In the genomic region with DNA sequence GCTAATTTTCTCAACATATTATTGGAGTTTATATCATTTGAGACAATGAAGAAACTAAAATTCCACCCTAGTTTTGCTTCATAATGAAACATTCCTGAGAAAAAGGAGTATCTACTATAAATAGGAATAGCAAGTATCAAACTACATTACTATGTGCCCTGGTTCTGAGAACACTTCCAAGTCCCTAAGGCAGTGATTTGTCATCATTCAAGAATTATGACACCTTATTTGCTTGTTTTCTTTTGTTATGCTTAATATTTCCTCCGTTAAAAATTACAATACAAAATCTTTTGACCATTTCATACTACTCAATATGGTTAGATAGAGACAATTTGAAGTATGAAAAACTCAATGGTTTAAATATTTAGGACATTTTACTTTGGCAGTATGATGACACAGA, we compare ENCODE assay signal across 30 cellular contexts.
DNase-seq lines count a peak whose midpoint lies in the region; ATAC-seq and TF ChIP-seq lines count a peak whose summit lies in the region.
"Had no signal": no experiment of that assay in that cellular context is flagged by ENCODE, and none has a peak within 500 bp of the region (broad histone marks: within the 10 kb centered on the region; RNA-seq: fewer than 3 reads in every experiment).

No MANE protein-coding gene starts in this region.

- H3K27ac ChIP-seq in CD8-positive, alpha-beta memory T cell (ENCODE audit: low read depth, low read length): no peak overlapping the region
- H3K27ac ChIP-seq: parathyroid adenoma, thoracic aorta had no signal

- H3K27me3 Mint-ChIP-seq in osteocyte (ENCODE audit: unreplicated experiment): no peaks in the 10 kb centered on the region
- H3K27me3 Mint-ChIP-seq in CD8-positive, alpha-beta memory T cell: no peaks in the 10 kb centered on the region
- H3K27me3 Mint-ChIP-seq in WTC11 (ENCODE audit: low read depth): no peaks in the 10 kb centered on the region
- H3K27me3 Mint-ChIP-seq: activated CD8-positive, alpha-beta memory T cell treated with anti-CD3 and anti-CD28 coated beads, Interleukin-2, amount 10 ng/mL, durations not matched to agents 7 days and 5 days; brain; T-helper 17 cell had no signal

- H3K27me3 ChIP-seq in adipocyte (replicated peaks; ENCODE audit: control insufficient read depth, insufficient read depth, low read length): no peaks in the 10 kb centered on the region
- no peaks in the 10 kb centered on the region for H3K27me3 ChIP-seq in CD8-positive, alpha-beta memory T cell (ENCODE audit: insufficient read depth, low read length, poor library complexity, severe bottlenecking)

- TF ChIP-seq CTCF in osteocyte (IDR thresholded peaks at IDR 0.05) (no peak), WTC11 (IDR thresholded peaks at IDR 0.05) (no peak)

- CTCF ChIA-PET in CD8-positive, alpha-beta memory T cell (lab: Charles Lee): no interaction called here
- CTCF ChIA-PET in WTC11 (lab: Charles Lee): interaction anchor here (1.3 kb wide), 1 partner anchor 62 kb away, joined by 3 read pairs; no protein-coding TSS in a partner anchor

- no peaks in the 10 kb centered on the region for H3K9me3 ChIP-seq in adipocyte (ENCODE audit: control insufficient read depth, low read length)
- no peaks in the 10 kb centered on the region for H3K9me3 ChIP-seq in CD8-positive, alpha-beta memory T cell (ENCODE audit: low read length)
- H3K9me3 ChIP-seq: thoracic aorta had no signal

- POLR2A ChIA-PET in CD8-positive, alpha-beta memory T cell (lab: Charles Lee): no interaction called here
- POLR2A ChIA-PET in WTC11 (lab: Charles Lee): interaction anchor here (0.8 kb wide), 1 partner anchor 10 kb away, joined by 3 read pairs; no protein-coding TSS in a partner anchor

- peaks cover 67% of the 10 kb centered on the region for H3K4me1 Mint-ChIP-seq in osteocyte (ENCODE audit: unreplicated experiment)
- no peaks in the 10 kb centered on the region for H3K4me1 Mint-ChIP-seq in CD8-positive, alpha-beta memory T cell
- peaks cover 47% of the 10 kb centered on the region for H3K4me1 Mint-ChIP-seq in WTC11
- H3K4me1 Mint-ChIP-seq: activated CD8-positive, alpha-beta memory T cell treated with anti-CD3 and anti-CD28 coated beads, Interleukin-2, amount 10 ng/mL, durations not matched to agents 7 days and 5 days; immature natural killer cell; T-helper 17 cell had no signal

- no peak overlapping the region for H3K4me3 ChIP-seq in adipocyte (ENCODE audit: low read length)
- no peak overlapping the region for H3K4me3 ChIP-seq in CD8-positive, alpha-beta memory T cell (ENCODE audit: low read length)
- H3K4me3 ChIP-seq: thoracic aorta had no signal

- H3K36me3 ChIP-seq in adipocyte (ENCODE audit: control insufficient read depth, insufficient read depth, low read length, severe bottlenecking): no peaks in the 10 kb centered on the region
- H3K36me3 ChIP-seq in CD8-positive, alpha-beta memory T cell (ENCODE audit: insufficient read depth, low read length): no peaks in the 10 kb centered on the region
- H3K36me3 ChIP-seq: thoracic aorta had no signal

- H3K4me3 Mint-ChIP-seq in osteocyte (ENCODE audit: unreplicated experiment) (no peak overlapping the region), WTC11 (no peak overlapping the region)
- H3K4me3 Mint-ChIP-seq in CD8-positive, alpha-beta memory T cell: no peak overlapping the region
- H3K4me3 Mint-ChIP-seq: activated CD8-positive, alpha-beta memory T cell treated with anti-CD3 and anti-CD28 coated beads, Interleukin-2, amount 10 ng/mL, durations not matched to agents 7 days and 5 days; activated T-cell treated with anti-CD3 and anti-CD28 coated beads, Interleukin-2, amount 50 U/mL, for 4 hours; brain; immature natural killer cell; neural crest cell; stimulated activated naive CD8-positive, alpha-beta T cell treated with anti-CD3 and anti-CD28 coated beads, Interleukin-15, Interleukin-2, amounts not matched to agents 100 ng/mL and 50 ng/mL, for 24 hours; T-helper 17 cell had no signal

- H3K27ac Mint-ChIP-seq in osteocyte (ENCODE audit: unreplicated experiment) (peak overlapping the region; percentile 79), WTC11 (no peak overlapping the region)
- H3K27ac Mint-ChIP-seq in CD8-positive, alpha-beta memory T cell: no peak overlapping the region
- H3K27ac Mint-ChIP-seq: activated CD8-positive, alpha-beta memory T cell treated with anti-CD3 and anti-CD28 coated beads, Interleukin-2, amount 10 ng/mL, durations not matched to agents 7 days and 5 days; immature natural killer cell; stimulated activated naive CD8-positive, alpha-beta T cell treated with anti-CD3 and anti-CD28 coated beads, Interleukin-15, Interleukin-2, amounts not matched to agents 100 ng/mL and 50 ng/mL, for 24 hours; T-helper 17 cell had no signal

- H3K36me3 Mint-ChIP-seq in osteocyte (ENCODE audit: unreplicated experiment) (no peaks in the 10 kb centered on the region), WTC11 (no peaks in the 10 kb centered on the region)
- no peaks in the 10 kb centered on the region for H3K36me3 Mint-ChIP-seq in CD8-positive, alpha-beta memory T cell
- H3K36me3 Mint-ChIP-seq: activated CD8-positive, alpha-beta memory T cell treated with anti-CD3 and anti-CD28 coated beads, Interleukin-2, amount 10 ng/mL, durations not matched to agents 7 days and 5 days; brain; immature natural killer cell had no signal

- no peak for ATAC-seq in WTC11
- ATAC-seq: activated CD8-positive, alpha-beta memory T cell treated with anti-CD3 and anti-CD28 coated beads, Interleukin-2, amount 10 ng/mL, durations not matched to agents 7 days and 5 days; activated T-cell treated with anti-CD3 and anti-CD28 coated beads, Interleukin-2, amount 50 U/mL, for 4 hours; HCT116; SK-N-SH treated with all-trans-retinoic acid at 6 μM for 48 hours; T-helper 17 cell had no signal

- H3K4me1 ChIP-seq in adipocyte (ENCODE audit: control insufficient read depth, insufficient read depth, low read length): no peaks in the 10 kb centered on the region
- H3K4me1 ChIP-seq in CD8-positive, alpha-beta memory T cell (ENCODE audit: insufficient read depth, low read length): no peaks in the 10 kb centered on the region
- H3K4me1 ChIP-seq: parathyroid adenoma had no signal

- H3K9ac ChIP-seq in adipocyte (ENCODE audit: low read length): no peak overlapping the region
- H3K9ac ChIP-seq: parathyroid adenoma had no signal

- H3K9me3 Mint-ChIP-seq in osteocyte (ENCODE audit: unreplicated experiment) (no peaks in the 10 kb centered on the region), WTC11 (no peaks in the 10 kb centered on the region)
- H3K9me3 Mint-ChIP-seq in CD8-positive, alpha-beta memory T cell: peaks cover 0 to 3% (median 0%) of the 10 kb centered on the region in 5 donors
- H3K9me3 Mint-ChIP-seq: activated T-cell treated with anti-CD3 and anti-CD28 coated beads, Interleukin-2, amount 50 U/mL, for 4 hours; brain; neural crest cell; stimulated activated naive CD8-positive, alpha-beta T cell treated with anti-CD3 and anti-CD28 coated beads, Interleukin-15, Interleukin-2, amounts not matched to agents 100 ng/mL and 50 ng/mL, for 24 hours had no signal

- DNase-seq in EL (peak; percentile 59), adipocyte (ENCODE audit: low read depth) (peak; percentile 71), fibroblast of gingiva (ENCODE audit: low read depth) (peak; percentile 37), osteocyte (ENCODE audit: extremely low spot score, unreplicated experiment) (no peak), DMS 273 treated with DMSO at 0.1 percent for 48 hours (lab: John Stamatoyannopoulos, UW) (no peak), WTC11 (ENCODE audit: low spot score) (no peak)
- DNase-seq in CD8-positive, alpha-beta memory T cell: no peak
- DNase-seq: activated CD4-positive, alpha-beta T cell treated with anti-CD3 and anti-CD28 coated beads, Interleukin-2, amount 50 U/mL, for 4 hours; activated CD8-positive, alpha-beta memory T cell treated with anti-CD3 and anti-CD28 coated beads, Interleukin-2, amount 10 ng/mL, durations not matched to agents 7 days and 5 days; activated T-cell treated with anti-CD3 and anti-CD28 coated beads, Interleukin-2, amount 50 U/mL, for 4 hours; DMS53; effector CD8-positive, alpha-beta T cell; GDM1; immature natural killer cell; Karpas-422; mesenchymal stem cell; NCI-H1436 treated with DMSO at 0.1 percent for 48 hours; NCI-H2081 treated with DMSO at 0.1 percent for 48 hours; NCI-H226; NCI-H526 treated with DMSO at 0.1 percent for 48 hours; Right ventricle myocardium superior; stimulated activated CD8-positive, alpha-beta memory T cell treated with anti-CD3 and anti-CD28 coated beads, Interleukin-4, amount 100 ng/mL, for 48 hours; T-helper 17 cell had no signal

TF ChIP-seq in WTC11, 78 proteins besides CTCF, POLR2A, EP300 and RAD21 (continues in another document):
- TF ChIP-seq SMAD4 (CRISPR knock-in tag; IDR thresholded peaks at IDR 0.05): no peak
- TF ChIP-seq ETV6 (CRISPR knock-in tag; IDR thresholded peaks at IDR 0.05): no peak
- no peak for TF ChIP-seq ZBTB21 (CRISPR knock-in tag; IDR thresholded peaks at IDR 0.05; ENCODE audit: borderline replicate concordance)
- TF ChIP-seq ZNF232 (CRISPR knock-in tag; IDR thresholded peaks at IDR 0.05): no peak
- no peak for TF ChIP-seq ERG (CRISPR knock-in tag; IDR thresholded peaks at IDR 0.05)
- no peak for TF ChIP-seq MXD4 (CRISPR knock-in tag; IDR thresholded peaks at IDR 0.05; ENCODE audit: borderline replicate concordance)
- no peak for TF ChIP-seq TEAD1 (CRISPR knock-in tag; IDR thresholded peaks at IDR 0.05)
- no peak for TF ChIP-seq SOX15 (CRISPR knock-in tag; IDR thresholded peaks at IDR 0.05)

Comparison
In these comparisons a context has a peak if more than half of its experiments do, and no peak if none do; other contexts are left out.
1. DNase-seq: peak in EL (single experiment), adipocyte (single experiment) and fibroblast of gingiva (single experiment); none in osteocyte (single experiment), CD8-positive, alpha-beta memory T cell (0 of 5), DMS 273 treated with DMSO at 0.1 percent for 48 hours (single experiment) and WTC11 (single experiment).